ENCODE assay signal across 22 cellular contexts in the genomic region with DNA sequence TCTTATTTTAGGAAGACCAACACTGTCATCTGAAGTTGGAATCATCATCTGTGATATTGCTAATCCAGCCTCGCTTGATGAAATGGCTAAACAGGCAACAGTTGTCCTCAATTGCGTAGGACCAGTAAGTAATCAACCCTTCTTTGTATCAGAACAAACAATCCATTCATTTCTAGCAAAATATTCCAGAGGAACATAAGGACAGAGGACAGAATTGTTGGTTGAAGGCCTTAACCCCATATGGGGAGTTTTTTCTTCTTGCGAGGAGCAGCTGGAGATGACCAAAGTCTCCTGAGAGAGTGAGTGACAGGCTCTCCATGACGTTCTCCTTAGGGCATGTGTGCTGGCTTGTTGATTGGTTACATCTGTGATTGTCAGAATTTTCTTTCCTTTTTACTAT. TPM values are rescaled to one million over a fixed set of nuclear protein-coding genes. Genes with fewer than 3 reads are reported as not detected.
DNase-seq lines count a peak whose midpoint lies in the region; ATAC-seq, FAIRE-seq and TF ChIP-seq lines count a peak whose summit lies in the region.
"Had no signal": no experiment of that assay in that cellular context is flagged by ENCODE, and none has a peak within 500 bp of the region (broad histone marks: within the 10 kb centered on the region; RNA-seq: fewer than 3 reads in every experiment).

No MANE protein-coding gene starts in this region.

- no peak overlapping the region for H3K4me3 Mint-ChIP-seq in activated T-cell treated with anti-CD3 and anti-CD28 coated beads, Interleukin-2, amount 50 U/mL, for 4 hours
- H3K4me3 Mint-ChIP-seq: activated naive CD4-positive, alpha-beta T cell treated with anti-CD3 and anti-CD28 coated beads for 36 hours; GM23338; T-cell had no signal

- H3K4me1 Mint-ChIP-seq in activated T-cell treated with anti-CD3 and anti-CD28 coated beads, Interleukin-2, amount 50 U/mL, for 4 hours (ENCODE audit: low read depth), result peaks cover 2% of the 10 kb centered on the region
- H3K4me1 Mint-ChIP-seq: GM23338 had no signal

- peak; percentile 92 for DNase-seq in NCI-H460 (ENCODE audit: extremely low read depth, low read depth)
- peak; percentile 96 for DNase-seq in foreskin melanocyte
- peak; percentile 27 for DNase-seq in middle frontal gyrus (ENCODE audit: extremely low spot score, low spot score)
- peak in 25 of 49 donors; percentile 1 to 55 (median 7) for DNase-seq in substantia nigra (lab: John Stamatoyannopoulos, UW)
- DNase-seq in D721Med (ENCODE audit: insufficient read length, low spot score), result no peak
- no peak for DNase-seq in activated T-cell treated with anti-CD3 and anti-CD28 coated beads, Interleukin-2, amount 50 U/mL, for 4 hours
- no peak for DNase-seq in NCI-H2171 (lab: John Stamatoyannopoulos, UW)
- DNase-seq: activated CD4-positive, alpha-beta T cell treated with anti-CD3 and anti-CD28 coated beads, Interleukin-2, amount 50 U/mL, for 4 hours; activated naive CD4-positive, alpha-beta T cell treated with anti-CD3 and anti-CD28 coated beads for 36 hours; activated T-cell treated with anti-CD3 and anti-CD28 coated beads for 4 hours; cortex of kidney; EL; left lung; MG63; NCI-H510A; right cardiac atrium; stimulated activated naive CD8-positive, alpha-beta T cell treated with anti-CD3 and anti-CD28 coated beads, Interleukin-15, Interleukin-2, amounts not matched to agents 100 U/mL and 50 U/mL, for 24 hours; T-cell had no signal

- FAIRE-seq in D721Med (lab: Jason Lieb, UNC), result no peak
- FAIRE-seq: urothelium cell line had no signal

- no peak for TF ChIP-seq CTCF in D721Med (IDR thresholded peaks at IDR 0.05; ENCODE audit: insufficient read depth, missing control alignments)

- no peak for ATAC-seq in HG03469 (IDR thresholded peaks at IDR 0.05; ENCODE audit: unreplicated experiment)
- no peak for ATAC-seq in activated T-cell treated with anti-CD3 and anti-CD28 coated beads, Interleukin-2, amount 50 U/mL, for 4 hours
- ATAC-seq: GM23338; left lung; stimulated activated naive CD8-positive, alpha-beta T cell treated with anti-CD3 and anti-CD28 coated beads, Interleukin-15, Interleukin-2, amounts not matched to agents 100 U/mL and 50 U/mL, for 24 hours; T-cell had no signal

- peaks cover 35% of the 10 kb centered on the region for H3K36me3 Mint-ChIP-seq in activated T-cell treated with anti-CD3 and anti-CD28 coated beads, Interleukin-2, amount 50 U/mL, for 4 hours (ENCODE audit: insufficient read depth)

- peaks cover 11% of the 10 kb centered on the region for H3K27me3 Mint-ChIP-seq in activated T-cell treated with anti-CD3 and anti-CD28 coated beads, Interleukin-2, amount 50 U/mL, for 4 hours (ENCODE audit: low read depth)

- peaks cover 26% of the 10 kb centered on the region for H3K9me3 Mint-ChIP-seq in activated T-cell treated with anti-CD3 and anti-CD28 coated beads, Interleukin-2, amount 50 U/mL, for 4 hours

- peak overlapping the region; percentile 46 for H3K27ac ChIP-seq in substantia nigra (ENCODE audit: low read depth, low read length, poor library complexity, severe bottlenecking)
- H3K27ac ChIP-seq: epithelial cell of prostate had no signal

RNA-seq across cellular contexts. Expression of gene SCCPDH, which starts 2.7 kb away (rescaled TPM):
- 322 and 335 TPM in 2 replicates for total RNA-seq in NCI-H460 (2014; rRNA removed; shearing (Covaris generic))
- polyA plus RNA-seq in NCI-H460 (2014; cell fraction: nucleus; rRNA removed), result 198 and 223 TPM in 2 replicates
- total RNA-seq in activated T-cell treated with anti-CD3 and anti-CD28 coated beads, Interleukin-2, amount 50 U/mL, for 4 hours, result 10 to 100 TPM; 17.6 to 27.0 (median 17.7) TPM

Comparison
In these comparisons a context has a peak if more than half of its experiments do, and no peak if none do; other contexts are left out.
1. DNase-seq: peak in NCI-H460 (single experiment), foreskin melanocyte (single experiment), middle frontal gyrus (single experiment) and substantia nigra (25 of 49); none in D721Med (single experiment), activated T-cell treated with anti-CD3 and anti-CD28 coated beads, Interleukin-2, amount 50 U/mL, for 4 hours (single experiment) and NCI-H2171 (single experiment).
2. RNA of gene SCCPDH, which starts 2.7 kb away (total RNA-seq): 322 to 335 TPM in NCI-H460; 17.6 to 27.0 TPM in activated T-cell treated with anti-CD3 and anti-CD28 coated beads, Interleukin-2, amount 50 U/mL, for 4 hours; every median in the first group is over 10 times any median in the second.